ENCODE assay signal across 1 cellular context in genomic region chr6:31619805-31620585, GRCh38.
TF ChIP-seq lines count a peak whose summit lies in the region.

No MANE protein-coding gene starts in this region.

TF ChIP-seq in K562, 482 proteins besides CTCF, POLR2A, EP300 and RAD21 (continued from another document and continues in another):
- TF ChIP-seq ETS1 (conservative IDR thresholded peaks at IDR 0.05; ENCODE audit: control insufficient read depth, low read depth, low read length) (no peak), MLLT1 (IDR thresholded peaks at IDR 0.05) (peak; percentile 87 to 92), DEAF1 (CRISPR knock-in tag; IDR thresholded peaks at IDR 0.05) (0 out of 2 replicates have a peak, but pooled peaks have one; percentile 18), ELF4 (CRISPR knock-in tag; IDR thresholded peaks at IDR 0.05) (peak; percentile 96), ZNF280B (CRISPR knock-in tag; IDR thresholded peaks at IDR 0.05) (no peak), ZNF583 (CRISPR knock-in tag; IDR thresholded peaks at IDR 0.05) (peak; percentile 80; the same call in 1 of the 2 replicates), GATAD2A (IDR thresholded peaks at IDR 0.05) (no peak), ZNF780A (CRISPR knock-in tag; IDR thresholded peaks at IDR 0.05) (no peak), ZNF24 (IDR thresholded peaks at IDR 0.05) (no peak), TCF3 (CRISPR knock-in tag; IDR thresholded peaks at IDR 0.05) (no peak), ZNF23 (CRISPR knock-in tag; IDR thresholded peaks at IDR 0.05) (0 out of 2 replicates have a peak, but pooled peaks have one; percentile 13), ZNF212 (CRISPR knock-in tag; IDR thresholded peaks at IDR 0.05) (peak; percentile 79; the same call in 1 of the 2 replicates), DIDO1 (tag; IDR thresholded peaks at IDR 0.05; ENCODE audit: low read depth) (no peak; the same call in 1 of the 2 replicates), HLTF (IDR thresholded peaks at IDR 0.05) (peak; percentile 90; the same call in 1 of the 2 replicates), RBM17 (IDR thresholded peaks at IDR 0.05; ENCODE audit: borderline replicate concordance, low read depth, low read length) (no peak), NFE2 (IDR thresholded peaks at IDR 0.05; ENCODE audit: low read depth) (peak; percentile 35), MYNN (IDR thresholded peaks at IDR 0.05) (peak; percentile 11; the same call in 1 of the 2 replicates), MYNN (CRISPR knock-in tag; IDR thresholded peaks at IDR 0.05) (no peak), BRD4 (IDR thresholded peaks at IDR 0.05) (no peak), SUPT5H (IDR thresholded peaks at IDR 0.05) (peak; percentile 99), PKNOX1 (IDR thresholded peaks at IDR 0.05) (peak; percentile 53; the same call in 1 of the 2 replicates), SAP30 (IDR thresholded peaks at IDR 0.05; ENCODE audit: borderline replicate concordance, insufficient read depth, low read depth, low read length, poor library complexity, severe bottlenecking) (peak; percentile 55), MCM3 (IDR thresholded peaks at IDR 0.05) (no peak), NFXL1 (CRISPR knock-in tag; IDR thresholded peaks at IDR 0.05) (no peak), RBM14 (IDR thresholded peaks at IDR 0.05; ENCODE audit: borderline replicate concordance, insufficient read depth, low read depth, low read length) (no peak), ZNF512 (tag; IDR thresholded peaks at IDR 0.05) (no peak), C11orf30 (IDR thresholded peaks at IDR 0.05; ENCODE audit: low read depth) (peak; percentile 95), RNF219 (CRISPR knock-in tag; IDR thresholded peaks at IDR 0.05) (0 out of 2 replicates have a peak, but pooled peaks have one; percentile 49), ARID3B (CRISPR knock-in tag; IDR thresholded peaks at IDR 0.05; ENCODE audit: borderline replicate concordance) (0 out of 2 replicates have a peak, but pooled peaks have one; percentile 51), NR2C1 (IDR thresholded peaks at IDR 0.05) (no peak), NR2C1 (tag; IDR thresholded peaks at IDR 0.05) (no peak), ZNF449 (CRISPR knock-in tag; IDR thresholded peaks at IDR 0.05) (no peak), ZNF696 (CRISPR knock-in tag; conservative IDR thresholded peaks at IDR 0.05) (no peak), TFE3 (CRISPR knock-in tag; IDR thresholded peaks at IDR 0.05) (no peak), RCOR1 (IDR thresholded peaks at IDR 0.05; ENCODE audit: borderline replicate concordance in 1 of 2, low read depth in 2 of 2, low read length in 2 of 2) (peak; percentile 9 to 43; a peak in 1 of 4 replicates), ZNF431 (CRISPR knock-in tag; IDR thresholded peaks at IDR 0.05) (no peak), BMI1 (IDR thresholded peaks at IDR 0.05; ENCODE audit: low read length) (peak; percentile 27; the same call in 1 of the 2 replicates), ZNF77 (CRISPR knock-in tag; IDR thresholded peaks at IDR 0.05) (no peak), U2AF2 (optimal IDR thresholded peaks at IDR 0.05; ENCODE audit: low read depth, low read length) (no peak), ZEB2 (IDR thresholded peaks at IDR 0.05) (no peak), HMGXB4 (CRISPR knock-in tag; IDR thresholded peaks at IDR 0.05) (0 out of 2 replicates have a peak, but pooled peaks have one; percentile 32), TGIF2 (CRISPR knock-in tag; IDR thresholded peaks at IDR 0.05) (no peak; the same call in 1 of the 2 replicates), NKRF (IDR thresholded peaks at IDR 0.05; ENCODE audit: borderline replicate concordance) (peak; percentile 93)
